Comparison of ENCODE assay signal across 12 cellular contexts in genomic region chrX:39725928-39726619, GRCh38.
DNase-seq lines count a peak whose midpoint lies in the region; ATAC-seq, FAIRE-seq and TF ChIP-seq lines count a peak whose summit lies in the region.
"Had no signal": no experiment of that assay in that cellular context is flagged by ENCODE, and none has a peak within 500 bp of the region (broad histone marks: within the 10 kb centered on the region; RNA-seq: fewer than 3 reads in every experiment).

No MANE protein-coding gene starts in this region.

- WGBS in adrenal gland, 4 donors, result 63 to 70% (median 68%) methylated on average over 9 to 13 of the region's 13 CpGs
- WGBS in small intestine, 3 donors, result 65 to 92% (median 77%) methylated on average over 13 of the region's 13 CpGs

- DNase-seq in HTR-8/SVneo (ENCODE audit: insufficient read length, low spot score) (peak; percentile 60), astrocyte of the spinal cord (ENCODE audit: low read depth, low spot score) (peak; percentile 52), left ventricle myocardium superior (no peak), GM19239 (ENCODE audit: insufficient read length, low spot score) (no peak), adrenal gland (no peak), small intestine (no peak), NCI-H524 treated with DMSO at 0.1 percent for 48 hours (lab: John Stamatoyannopoulos, UW) (no peak)
- DNase-seq: activated CD4-positive, alpha-beta T cell treated with anti-CD3 and anti-CD28 coated beads for 1 hour; activated naive CD4-positive, alpha-beta T cell; occipital lobe had no signal

- intact Hi-C loops in left ventricle myocardium superior (cut with micrococcal nuclease), result no loop called here
- intact Hi-C loops in adrenal gland (cut with DNase I), result no loop called here

- TF ChIP-seq CTCF in astrocyte of the spinal cord (IDR thresholded peaks at IDR 0.05; ENCODE audit: low read depth, low read length) (no peak), adrenal gland (IDR thresholded peaks at IDR 0.05) (no peak)

- no peak for TF ChIP-seq POLR2A in adrenal gland (IDR thresholded peaks at IDR 0.05)

- H3K4me3 ChIP-seq in ACC112 (ENCODE audit: low read depth, low read length) (no peak overlapping the region), astrocyte of the spinal cord (ENCODE audit: low read depth, low read length) (no peak overlapping the region), adrenal gland (no peak overlapping the region), small intestine (ENCODE audit: low read depth in 1 of 2, low read length in 2 of 2) (no peak overlapping the region)

- in situ Hi-C loops in astrocyte of the spinal cord (cut with HindIII; ENCODE audit: low sequenced_read_pairs), result no loop called here

- H2AFZ ChIP-seq in ACC112 (ENCODE audit: low read length, unreplicated experiment), result no peak overlapping the region

- peak; percentile 92 for FAIRE-seq in HTR-8/SVneo (lab: Jason Lieb, UNC)
- no peak for FAIRE-seq in GM19239 (lab: Jason Lieb, UNC)
- no peak for FAIRE-seq in small intestine (lab: Jason Lieb, UNC)
- FAIRE-seq: keratinocyte had no signal

- peaks cover 23% of the 10 kb centered on the region for H3K4me1 ChIP-seq in ACC112 (ENCODE audit: control insufficient read depth, insufficient read depth, low read length, unreplicated experiment)
- peaks cover 0 to 4% of the 10 kb centered on the region in 2 donors for H3K4me1 ChIP-seq in adrenal gland (replicated peaks in 1 of 2)
- H3K4me1 ChIP-seq in small intestine (ENCODE audit: control insufficient read depth in 2 of 2, insufficient read depth in 1 of 2, low read depth in 1 of 2, low read length in 1 of 2), result peaks cover 0 to 6% of the 10 kb centered on the region in 2 donors

- H3K36me3 ChIP-seq in ACC112 (ENCODE audit: insufficient read depth, low read length), result no peaks in the 10 kb centered on the region
- no peaks in the 10 kb centered on the region for H3K36me3 ChIP-seq in adrenal gland (replicated peaks in 1 of 2)
- H3K36me3 ChIP-seq in small intestine (ENCODE audit: control insufficient read depth in 2 of 2, insufficient read depth in 2 of 2, low read length in 2 of 2), result no peaks in the 10 kb centered on the region

- no peaks in the 10 kb centered on the region for H3K27me3 ChIP-seq in ACC112 (ENCODE audit: insufficient read depth, low read length)
- H3K27me3 ChIP-seq in adrenal gland, result peaks cover 29% of the 10 kb centered on the region
- no peaks in the 10 kb centered on the region for H3K27me3 ChIP-seq in small intestine (ENCODE audit: control insufficient read depth in 2 of 2, insufficient read depth in 2 of 2, low read length in 2 of 2)

- ATAC-seq in left ventricle myocardium superior, result peak; percentile 73

- H3K27ac ChIP-seq in ACC112 (ENCODE audit: low read depth, low read length) (peak overlapping the region; percentile 16; the same call in 1 of the 2 replicates), adrenal gland (no peak overlapping the region), small intestine (ENCODE audit: low read depth in 1 of 2, low read length in 1 of 2) (no peak overlapping the region)

- no peaks in the 10 kb centered on the region for H3K9me3 ChIP-seq in adrenal gland (replicated peaks in 1 of 3)
- no peaks in the 10 kb centered on the region for H3K9me3 ChIP-seq in small intestine (ENCODE audit: control insufficient read depth, low read depth)

- no peaks in the 10 kb centered on the region for H3K79me2 ChIP-seq in ACC112 (ENCODE audit: control insufficient read depth, insufficient read depth, low read length, unreplicated experiment)

Comparison
In these comparisons a context has a peak if more than half of its experiments do, and no peak if none do; other contexts are left out.
1. DNase-seq: peak in HTR-8/SVneo (single experiment) and astrocyte of the spinal cord (single experiment); none in left ventricle myocardium superior (single experiment), GM19239 (single experiment), adrenal gland (0 of 7), small intestine (single experiment) and NCI-H524 treated with DMSO at 0.1 percent for 48 hours (single experiment).